ENCODE assay signal across 1 cellular context in genomic region chr16:14634389-14634725, GRCh38.
TF ChIP-seq lines count a peak whose summit lies in the region.

No MANE protein-coding gene starts in this region.

TF ChIP-seq in GM23338, 12 proteins besides CTCF, POLR2A, EP300 and RAD21 (continued from another document):
- TF ChIP-seq CREB1 (CRISPR knock-in tag; IDR thresholded peaks at IDR 0.05; ENCODE audit: low read depth) = no peak
- no peak for TF ChIP-seq JUNB (IDR thresholded peaks at IDR 0.05; ENCODE audit: unreplicated experiment)
- no peak for TF ChIP-seq ZNF331 (CRISPR knock-in tag; IDR thresholded peaks at IDR 0.05; ENCODE audit: low read depth)
- no peak for TF ChIP-seq REST (IDR thresholded peaks at IDR 0.05; ENCODE audit: unreplicated experiment)
- no peak for TF ChIP-seq EZH2phosphoT487 (IDR thresholded peaks at IDR 0.05; ENCODE audit: unreplicated experiment)
- no peak for TF ChIP-seq ZNF114 (CRISPR knock-in tag; IDR thresholded peaks at IDR 0.05)
- no peak for TF ChIP-seq ETS1 (IDR thresholded peaks at IDR 0.05)
